8 cellular contexts compared by ENCODE assay signal in genomic region chr18:48868468-48869466, GRCh38.
DNase-seq lines count a peak whose midpoint lies in the region; ATAC-seq, FAIRE-seq and TF ChIP-seq lines count a peak whose summit lies in the region.

No MANE protein-coding gene starts in this region.

- H3K9ac ChIP-seq in Karpas-422 (ENCODE audit: low read length) (no peak overlapping the region), trophoblast cell (ENCODE audit: low read length) (no peak overlapping the region)

- peak overlapping the region; percentile 11 for H3K4ac ChIP-seq in trophoblast cell (ENCODE audit: low read depth, low read length)

- H3K4me3 ChIP-seq in Karpas-422 (ENCODE audit: low read length) (no peak overlapping the region), trophoblast cell (ENCODE audit: low read depth, low read length) (no peak overlapping the region), gastrocnemius medialis (no peak overlapping the region)

- H2AFZ ChIP-seq in Karpas-422 (ENCODE audit: low read length) (no peak overlapping the region; the same call in 1 of the 2 replicates), trophoblast cell (ENCODE audit: insufficient read depth, low read length, poor library complexity) (no peak overlapping the region)

- peak; percentile 97 for FAIRE-seq in GM18507 (lab: Jason Lieb, UNC)

- no peaks in the 10 kb centered on the region for H3K27me3 ChIP-seq in Karpas-422 (ENCODE audit: low read length)
- H3K27me3 ChIP-seq in trophoblast cell (ENCODE audit: insufficient read depth, low read length), result no peaks in the 10 kb centered on the region
- H3K27me3 ChIP-seq in gastrocnemius medialis, result no peaks in the 10 kb centered on the region

- no peak for TF ChIP-seq POLR2A in gastrocnemius medialis (IDR thresholded peaks at IDR 0.05)

- H3K4me1 ChIP-seq in Karpas-422 (ENCODE audit: low read length) (peaks cover 8% of the 10 kb centered on the region), trophoblast cell (ENCODE audit: control insufficient read depth in 1 of 2, insufficient read depth in 2 of 2, low read length in 2 of 2) (peaks cover 11 to 12% of the 10 kb centered on the region in 2 experiments), gastrocnemius medialis (peaks cover 4 to 7% of the 10 kb centered on the region in 2 donors)

- H3K9me2 ChIP-seq in Karpas-422 (replicated peaks; ENCODE audit: insufficient read depth, low read length), result no peaks in the 10 kb centered on the region

- no CpG with 5 or more reads among the region's 14 CpGs for WGBS in trophoblast cell (ENCODE audit: extremely low coverage, insufficient coverage, insufficient read length)

- no peak overlapping the region for H4K8ac ChIP-seq in trophoblast cell (ENCODE audit: low read depth, low read length)

- no peak overlapping the region for H3K4me2 ChIP-seq in Karpas-422 (ENCODE audit: low read depth, low read length, poor library complexity, severe bottlenecking)
- H3K4me2 ChIP-seq in trophoblast cell (ENCODE audit: low read length), result no peak overlapping the region

- H3K27ac ChIP-seq in Karpas-422 (ENCODE audit: low read length) (no peak overlapping the region), trophoblast cell (ENCODE audit: low read depth, low read length) (no peak overlapping the region), gastrocnemius medialis (no peak overlapping the region)

- H4K20me1 ChIP-seq in Karpas-422 (ENCODE audit: insufficient read depth, low read depth, low read length), result no peaks in the 10 kb centered on the region

- in situ Hi-C loops in gastrocnemius medialis (cut with MboI; ENCODE audit: low sequenced_read_pairs in 4 of 4), result no loop called here

- H4K91ac ChIP-seq in trophoblast cell (ENCODE audit: low read depth, low read length), result peak overlapping the region; percentile 8

- H2BK5ac ChIP-seq in trophoblast cell (ENCODE audit: low read depth, low read length, poor library complexity), result no peak overlapping the region

- H3K14ac ChIP-seq in trophoblast cell (ENCODE audit: low read length), result peak overlapping the region; percentile 0

- ATAC-seq in GM21723 (IDR thresholded peaks at IDR 0.05; ENCODE audit: unreplicated experiment), result peak; percentile 87
- ATAC-seq in gastrocnemius medialis, result no peak

- H2BK12ac ChIP-seq in trophoblast cell (ENCODE audit: low read length), result peak overlapping the region; percentile 24

- peak overlapping the region; percentile 61 for H2AK5ac ChIP-seq in trophoblast cell (ENCODE audit: low read length)

- H3K9me3 ChIP-seq in Karpas-422 (ENCODE audit: low read length) (no peaks in the 10 kb centered on the region), trophoblast cell (ENCODE audit: insufficient read depth, low read depth, low read length) (no peaks in the 10 kb centered on the region), gastrocnemius medialis (no peaks in the 10 kb centered on the region)

- H3K23ac ChIP-seq in trophoblast cell (ENCODE audit: low read length), result no peak overlapping the region

- H3K79me2 ChIP-seq in Karpas-422 (ENCODE audit: low read length) (no peaks in the 10 kb centered on the region), trophoblast cell (ENCODE audit: control insufficient read depth, insufficient read depth, low read length, poor library complexity) (peaks cover 1% of the 10 kb centered on the region)

- no peak for TF ChIP-seq CTCF in gastrocnemius medialis (IDR thresholded peaks at IDR 0.05 in 4 of 5, conservative IDR thresholded peaks at IDR 0.05 in 1 of 5)

- H4K12ac ChIP-seq in trophoblast cell (ENCODE audit: low read depth, low read length), result no peak overlapping the region

- intact Hi-C loops in gastrocnemius medialis (cut with DNase I; ENCODE audit: low total_unique reads), result no loop called here

- H3K36me3 ChIP-seq in Karpas-422 (ENCODE audit: insufficient read depth, low read length) (no peaks in the 10 kb centered on the region), trophoblast cell (ENCODE audit: control insufficient read depth in 1 of 2, insufficient read depth in 2 of 2, low read length in 2 of 2) (no peaks in the 10 kb centered on the region), gastrocnemius medialis (no peaks in the 10 kb centered on the region)

- DNase-seq in GM18507 (ENCODE audit: extremely low spot score, insufficient read length, low read depth), result peak; percentile 70
- DNase-seq in Karpas-422, result peak; percentile 69
- DNase-seq in activated T-helper 9 cell treated with anti-CD3 and anti-CD28 coated beads, Interleukin-2, amount 50 U/mL, for 16 hours (ENCODE audit: low read depth), result peak; percentile 29
- DNase-seq in trophoblast cell, result peak; percentile 16 to 24
- DNase-seq in mesenteric fat pad (ENCODE audit: low spot score), result no peak
- no peak for DNase-seq in C1 segment of cervical spinal cord (lab: John Stamatoyannopoulos, UW)
- DNase-seq in gastrocnemius medialis, result no peak

- H3K18ac ChIP-seq in trophoblast cell (ENCODE audit: low read length), result no peak overlapping the region

- H2BK120ac ChIP-seq in trophoblast cell (ENCODE audit: insufficient read depth, low read length, poor library complexity), result no peak overlapping the region

- H3K79me1 ChIP-seq in trophoblast cell (ENCODE audit: low read length), result peaks cover 16% of the 10 kb centered on the region

Comparison
In these comparisons a context has a peak if more than half of its experiments do, and no peak if none do; other contexts are left out.
1. DNase-seq: peak in GM18507 (single experiment), Karpas-422 (single experiment), activated T-helper 9 cell treated with anti-CD3 and anti-CD28 coated beads, Interleukin-2, amount 50 U/mL, for 16 hours (single experiment) and trophoblast cell (2 of 2); none in mesenteric fat pad (single experiment), C1 segment of cervical spinal cord (0 of 14) and gastrocnemius medialis (0 of 2).